Comparison of ENCODE assay signal across 25 cellular contexts in genomic region chr16:8262299-8262698, GRCh38.
"Had no signal": no experiment of that assay in that cellular context is flagged by ENCODE, and none has a peak within 500 bp of the region (broad histone marks: within the 10 kb centered on the region; RNA-seq: fewer than 3 reads in every experiment).

No MANE protein-coding gene starts in this region.

- H3K27me3 ChIP-seq: left lung, pancreas, sigmoid colon, spleen, suprapubic skin, tibial nerve, uterus had no signal

- H3K4me1 ChIP-seq: left lung, lower lobe of right lung, pancreas, prostate gland, sigmoid colon, spleen, suprapubic skin, tibial nerve, uterus had no signal

- H3K36me3 ChIP-seq: left lung, lower lobe of right lung, pancreas, prostate gland, sigmoid colon, spleen, suprapubic skin, tibial nerve, uterus had no signal

- H3K27ac ChIP-seq: left lung, lower lobe of right lung, pancreas, prostate gland, sigmoid colon, spleen, suprapubic skin, tibial nerve, uterus had no signal

- FAIRE-seq: islet of Langerhans, kidney, pancreas, small intestine had no signal

- ATAC-seq: left colon; left lung; lower lobe of right lung; naive thymus-derived CD8-positive, alpha-beta T cell; pancreas; right cardiac atrium; stimulated activated effector memory CD8-positive, alpha-beta T cell treated with anti-CD3 and anti-CD28 coated beads, Interleukin-12 subunit alpha, Interleukin-12 subunit beta, amount 100 ng/mL, for 72 hours had no signal

- H3K4me3 ChIP-seq: left lung, lower lobe of right lung, pancreas, prostate gland, sigmoid colon, spleen, suprapubic skin, tibial nerve, uterus had no signal

- DNase-seq: hypothalamus; immature natural killer cell; kidney; left colon; left lung; lower lobe of right lung; mammary epithelial cell; mesenchymal stem cell; naive thymus-derived CD8-positive, alpha-beta T cell; nucleus accumbens; pancreas; posterior cingulate gyrus; retina; right cardiac atrium; sigmoid colon; small intestine; spleen; stimulated activated CD4-positive, alpha-beta T cell treated with anti-CD3 and anti-CD28 coated beads, Interleukin-4, amount 100 ng/mL, for 24 hours; stimulated activated naive CD4-positive, alpha-beta T cell; uterus had no signal

- H3K9me3 ChIP-seq: left lung, lower lobe of right lung, pancreas, prostate gland, suprapubic skin, uterus had no signal
